Comparison of ENCODE assay signal across 23 cellular contexts in genomic region chr2:106977707-106978106, GRCh38.
DNase-seq lines count a peak whose midpoint lies in the region; ATAC-seq and TF ChIP-seq lines count a peak whose summit lies in the region.
"Had no signal": no experiment of that assay in that cellular context is flagged by ENCODE, and none has a peak within 500 bp of the region (broad histone marks: within the 10 kb centered on the region; RNA-seq: fewer than 3 reads in every experiment).

No MANE protein-coding gene starts in this region.

- no peaks in the 10 kb centered on the region for H4K20me1 ChIP-seq in osteoblast (ENCODE audit: insufficient read depth, low read length)

- no peaks in the 10 kb centered on the region for H3K9me3 ChIP-seq in osteoblast (ENCODE audit: low read depth, low read length)
- H3K9me3 ChIP-seq: A549, neutrophil, prostate gland, sigmoid colon, testis had no signal

- in situ Hi-C loops in astrocyte of the spinal cord (cut with HindIII; ENCODE audit: low sequenced_read_pairs), result no loop called here

- no peaks in the 10 kb centered on the region for H3K36me3 ChIP-seq in osteoblast (ENCODE audit: insufficient read depth, low read length)
- H3K36me3 ChIP-seq: neutrophil, prostate gland, sigmoid colon had no signal

- no peak overlapping the region for H2AFZ ChIP-seq in osteoblast (ENCODE audit: low read length)

- H3K27me3 ChIP-seq in osteoblast (ENCODE audit: insufficient read depth, low read length), result no peaks in the 10 kb centered on the region
- H3K27me3 ChIP-seq: dorsolateral prefrontal cortex, neutrophil, sigmoid colon, testis had no signal

- no peak overlapping the region for H3K4me2 ChIP-seq in osteoblast (ENCODE audit: insufficient read depth, low read length)
- H3K4me2 ChIP-seq: A549 had no signal

- peak overlapping the region; percentile 21 for H3K27ac ChIP-seq in osteoblast (ENCODE audit: low read depth, low read length)
- H3K27ac ChIP-seq: dorsolateral prefrontal cortex, neutrophil, prostate gland, sigmoid colon, testis had no signal

- no peak for TF ChIP-seq CTCF in astrocyte of the spinal cord (IDR thresholded peaks at IDR 0.05; ENCODE audit: low read depth, low read length)
- no peak for TF ChIP-seq CTCF in fibroblast of the aortic adventitia (IDR thresholded peaks at IDR 0.05; ENCODE audit: insufficient read depth, low read length)
- TF ChIP-seq CTCF in osteoblast (IDR thresholded peaks at IDR 0.05; ENCODE audit: extremely low read depth, low read depth, low read length), result no peak

- H3K4me3 ChIP-seq in astrocyte of the spinal cord (ENCODE audit: low read depth, low read length) (no peak overlapping the region), fibroblast of the aortic adventitia (ENCODE audit: low read depth, low read length) (no peak overlapping the region), osteoblast (ENCODE audit: insufficient read depth, low read length) (no peak overlapping the region)
- H3K4me3 ChIP-seq: A549, dorsolateral prefrontal cortex, prostate gland, sigmoid colon, testis had no signal

- DNase-seq in EH (ENCODE audit: low read depth), result peak; percentile 74
- DNase-seq in astrocyte of the spinal cord (ENCODE audit: low read depth, low spot score), result peak; percentile 68
- peak; percentile 66 for DNase-seq in fibroblast of the aortic adventitia (ENCODE audit: low read depth)
- DNase-seq in osteoblast (ENCODE audit: insufficient read length, low spot score, missing footprints), result peak; percentile 36
- DNase-seq in MV-4-11 (lab: John Stamatoyannopoulos, UW), result no peak
- DNase-seq in NCI-H2171 treated with DMSO at 0.1 percent for 48 hours (lab: John Stamatoyannopoulos, UW), result no peak
- no peak for DNase-seq in NCI-H446 (lab: John Stamatoyannopoulos, UW)
- DNase-seq: activated CD4-positive, alpha-beta T cell treated with anti-CD3 and anti-CD28 coated beads, Interleukin-2, amount 50 U/mL, for 48 hours; activated naive CD4-positive, alpha-beta T cell treated with anti-CD3 and anti-CD28 coated beads for 36 hours; CD4-positive, alpha-beta memory T cell; dorsolateral prefrontal cortex; NCI-H187; NCI-H526 treated with DMSO at 0.1 percent for 48 hours; SIG-M5; sigmoid colon; stimulated activated naive CD8-positive, alpha-beta T cell treated with anti-CD3 and anti-CD28 coated beads, Interleukin-15, Interleukin-2, amounts not matched to agents 100 U/mL and 50 U/mL, for 24 hours; T-cell; testis had no signal

- H3K79me2 ChIP-seq in osteoblast (ENCODE audit: insufficient read depth, low read length), result no peaks in the 10 kb centered on the region

- no peak for ATAC-seq in HG02763 (IDR thresholded peaks at IDR 0.05; ENCODE audit: unreplicated experiment)
- ATAC-seq: A549; Panc1; stimulated activated naive CD8-positive, alpha-beta T cell treated with anti-CD3 and anti-CD28 coated beads, Interleukin-15, Interleukin-2, amounts not matched to agents 100 U/mL and 50 U/mL, for 24 hours; T-cell had no signal

- H3K4me1 ChIP-seq in osteoblast (ENCODE audit: insufficient read depth, low read length), result peaks cover 23% of the 10 kb centered on the region
- H3K4me1 ChIP-seq: prostate gland, testis had no signal

Comparison
In these comparisons a context has a peak if more than half of its experiments do, and no peak if none do; other contexts are left out.
1. DNase-seq: peak in EH (single experiment), astrocyte of the spinal cord (single experiment), fibroblast of the aortic adventitia (single experiment) and osteoblast (single experiment); none in MV-4-11 (single experiment), NCI-H2171 treated with DMSO at 0.1 percent for 48 hours (single experiment) and NCI-H446 (0 of 2).